Comparison of ENCODE assay signal across 12 cellular contexts in genomic region chr19:12856684-12857083, GRCh38. TPM values are rescaled to one million over a fixed set of nuclear protein-coding genes. Genes with fewer than 3 reads are reported as not detected.
"Had no signal": no experiment of that assay in that cellular context is flagged by ENCODE, and none has a peak within 500 bp of the region (broad histone marks: within the 10 kb centered on the region; RNA-seq: fewer than 3 reads in every experiment).

No MANE protein-coding gene starts in this region.

- FAIRE-seq: HepG2 had no signal

- H3K9ac ChIP-seq: GM23248 had no signal

- H3K27me3 Mint-ChIP-seq: IgD-negative memory B cell had no signal

- H2AFZ ChIP-seq: GM23248 had no signal

- ATAC-seq: HCT116, HepG2 had no signal

- H3K4me3 ChIP-seq: GM23248, HAP-1 had no signal

- H3K27ac ChIP-seq: GM23248, HL-60 had no signal

- DNase-seq: GM23248, GOT3, H7, HFFc6, KG1 had no signal

- H3K9me3 ChIP-seq: HAP-1 had no signal

- H3K4me3 Mint-ChIP-seq: HFFc6, IgD-negative memory B cell had no signal

- H3K4me1 ChIP-seq: HAP-1 had no signal

- H3K27ac Mint-ChIP-seq: HFFc6, IgD-negative memory B cell had no signal

RNA-seq across cellular contexts. Expression of gene MAST1, which starts 18.4 kb away (rescaled TPM):
- total RNA-seq: GM23248 had no signal

RNA-seq across cellular contexts. Expression of gene RTBDN, which starts 22.3 kb away (rescaled TPM):
- total RNA-seq: GM23248, H4, HFFc6, HT1080 had no signal
- polyA plus RNA-seq: GM23248, IgD-negative memory B cell had no signal

RNA-seq across cellular contexts. Expression of gene KLF1, which starts 30.3 kb away (rescaled TPM):
- total RNA-seq: H4, HepG2, HFFc6, HT1080 had no signal
- polyA plus RNA-seq: GM23248, HepG2, IgD-negative memory B cell had no signal
